Comparison of ENCODE assay signal across 19 cellular contexts in the genomic region with DNA sequence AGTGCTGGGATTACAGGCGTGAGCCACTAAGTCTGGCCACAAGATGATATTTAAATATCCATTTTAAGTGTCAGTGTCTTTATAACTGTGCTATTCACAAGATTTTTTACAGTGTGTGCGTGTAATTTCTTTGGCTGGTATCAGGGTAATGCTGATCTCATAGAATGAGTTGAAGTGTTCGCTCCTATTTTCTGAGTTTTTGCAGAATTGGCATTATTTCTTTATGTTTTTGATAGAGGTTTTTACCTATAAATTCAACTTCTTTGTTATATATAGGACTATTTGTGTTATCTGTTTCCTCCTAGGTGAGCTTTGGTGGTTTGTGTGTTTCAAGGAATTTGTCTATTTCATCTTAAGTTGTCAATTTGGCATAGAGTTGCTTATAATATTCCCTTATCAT. TPM values are rescaled to one million over a fixed set of nuclear protein-coding genes. Genes with fewer than 3 reads are reported as not detected.
"Had no signal": no experiment of that assay in that cellular context is flagged by ENCODE, and none has a peak within 500 bp of the region (broad histone marks: within the 10 kb centered on the region; RNA-seq: fewer than 3 reads in every experiment).

No MANE protein-coding gene starts in this region.

- H3K27me3 ChIP-seq: left lung, tibial nerve, uterus had no signal

- ATAC-seq: naive thymus-derived CD8-positive, alpha-beta T cell; stimulated activated memory B cell treated with anti-CD40 and anti-IgM and Interleukin-4, amounts not matched to agents 10 μg/mL and 1 μg/mL and 100 μg/mL, for 72 hours had no signal

- H3K27ac ChIP-seq: left lung, parathyroid adenoma had no signal

- H2AFZ ChIP-seq: parathyroid adenoma had no signal

- H3K4me1 ChIP-seq: left lung, parathyroid adenoma, tibial nerve had no signal

- H3K79me2 ChIP-seq: parathyroid adenoma had no signal

- H3K36me3 ChIP-seq: uterus had no signal

- FAIRE-seq: islet of Langerhans, kidney had no signal

- H3K4me2 ChIP-seq: smooth muscle cell had no signal

- H3K9me3 ChIP-seq: left lung, mucosa of descending colon, psoas muscle had no signal

- H3K4me3 ChIP-seq: left lung, lung, mucosa of descending colon, psoas muscle, smooth muscle cell, tibial nerve, uterus had no signal

- H3K9ac ChIP-seq: parathyroid adenoma had no signal

RNA-seq across cellular contexts. Expression of gene FOXN4, which starts 45.6 kb away (rescaled TPM):
- total RNA-seq: kidney; left colon; left lung; liver; naive thymus-derived CD8-positive, alpha-beta T cell; osteocyte; posterior vena cava; psoas muscle; skeletal muscle tissue; smooth muscle cell; tibial nerve; ureter; uterus had no signal
- polyA plus RNA-seq: immature natural killer cell, liver, smooth muscle cell had no signal
